1 cellular context compared by ENCODE assay signal in the genomic region with DNA sequence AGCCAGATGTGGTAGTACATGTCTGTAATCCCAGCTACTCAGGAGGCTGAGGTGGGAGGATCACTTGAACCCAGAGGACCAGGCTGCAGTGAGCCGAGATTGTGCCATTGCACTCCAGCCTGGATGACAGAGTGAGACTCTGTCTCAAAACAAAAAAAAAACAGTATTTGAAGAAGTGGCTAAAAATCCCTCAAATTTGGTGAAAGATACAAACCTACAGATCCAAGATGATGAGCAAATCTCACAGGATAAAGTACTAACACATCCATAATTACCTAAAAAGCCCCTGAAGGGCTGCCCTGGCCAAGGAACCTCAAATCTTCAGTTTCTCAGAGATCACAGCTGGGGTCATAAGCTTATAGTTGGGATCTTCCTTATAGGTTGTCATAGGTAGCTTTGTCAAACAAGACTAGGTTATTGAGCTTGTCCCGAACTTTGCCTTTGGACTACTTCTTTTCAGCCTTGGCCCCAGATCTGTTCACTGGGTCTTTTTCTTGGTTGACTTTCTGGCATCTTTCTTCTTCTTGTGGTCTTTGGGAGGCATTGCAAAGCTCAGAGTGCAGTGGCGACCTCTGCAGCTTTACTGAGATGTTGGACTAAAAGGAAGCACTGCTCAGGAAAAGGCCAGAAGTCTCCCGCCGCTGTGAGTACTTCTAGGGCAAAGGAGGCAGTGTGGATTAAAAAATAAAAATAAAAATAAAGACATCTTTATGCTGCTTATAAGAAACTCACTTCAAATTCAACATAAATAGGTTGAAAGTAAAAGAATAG.
TF ChIP-seq lines count a peak whose summit lies in the region.

No MANE protein-coding gene starts in this region.

TF ChIP-seq in GM12878, 131 proteins besides CTCF, POLR2A, EP300 and RAD21:
- TF ChIP-seq JUNB (IDR thresholded peaks at IDR 0.05) (no peak), CBX5 (IDR thresholded peaks at IDR 0.05; ENCODE audit: low read depth) (no peak), NFIC (IDR thresholded peaks at IDR 0.05; ENCODE audit: low read depth, low read length) (no peak), ZSCAN29 (IDR thresholded peaks at IDR 0.05) (no peak), WRNIP1 (IDR thresholded peaks at IDR 0.05; ENCODE audit: borderline replicate concordance, low read depth, low read length) (no peak), ZBTB11 (CRISPR knock-in tag; IDR thresholded peaks at IDR 0.05) (no peak), ZNF384 (IDR thresholded peaks at IDR 0.05; ENCODE audit: borderline replicate concordance, low read depth, low read length) (no peak), RB1 (IDR thresholded peaks at IDR 0.05; ENCODE audit: borderline replicate concordance) (no peak), NFXL1 (IDR thresholded peaks at IDR 0.05; ENCODE audit: borderline replicate concordance) (no peak), FOXM1 (IDR thresholded peaks at IDR 0.05; ENCODE audit: low read depth, low read length) (no peak), CHD4 (IDR thresholded peaks at IDR 0.05) (no peak), POU2F2 (IDR thresholded peaks at IDR 0.05; ENCODE audit: borderline replicate concordance, low read depth, low read length) (no peak), FOXK2 (IDR thresholded peaks at IDR 0.05) (no peak), JUND (IDR thresholded peaks at IDR 0.05; ENCODE audit: low read depth, low read length) (no peak), MLLT1 (IDR thresholded peaks at IDR 0.05) (no peak), ASH2L (IDR thresholded peaks at IDR 0.05; ENCODE audit: borderline replicate concordance, low read depth) (no peak)
